2 cellular contexts compared by ENCODE assay signal in genomic region chr9:35962126-35962906, GRCh38.
TF ChIP-seq lines count a peak whose summit lies in the region.

No MANE protein-coding gene starts in this region.

TF ChIP-seq in SK-N-SH treated with all-trans-retinoic acid at 6 μM for 48 hours, 23 proteins besides CTCF, POLR2A, EP300 and RAD21:
- TF ChIP-seq CSDC2 (CRISPR knock-in tag; IDR thresholded peaks at IDR 0.05) (no peak), GLIS3 (CRISPR knock-in tag; IDR thresholded peaks at IDR 0.05) (no peak)

TF ChIP-seq in HepG2, 621 proteins besides CTCF, POLR2A, EP300 and RAD21:
- TF ChIP-seq ZBTB49 (CRISPR knock-in tag; IDR thresholded peaks at IDR 0.05; ENCODE audit: borderline replicate concordance) (no peak), ZEB1 (IDR thresholded peaks at IDR 0.05; ENCODE audit: insufficient replicate concordance, low read depth) (no peak)
